In genomic region chr20:4896971-4897497, GRCh38 we compare ENCODE assay signal across 11 cellular contexts.
DNase-seq lines count a peak whose midpoint lies in the region; ATAC-seq and TF ChIP-seq lines count a peak whose summit lies in the region.
"Had no signal": no experiment of that assay in that cellular context is flagged by ENCODE, and none has a peak within 500 bp of the region (broad histone marks: within the 10 kb centered on the region; RNA-seq: fewer than 3 reads in every experiment).

No MANE protein-coding gene starts in this region.

- DNase-seq in right atrium auricular region (ENCODE audit: low spot score) (peak; percentile 56), left ventricle myocardium inferior (no peak), OCI-LY7 (ENCODE audit: low spot score) (peak; percentile 22), ureter (ENCODE audit: low spot score) (peak; percentile 35), NCI-H2081 treated with DMSO at 0.1 percent for 48 hours (lab: John Stamatoyannopoulos, UW) (no peak)
- DNase-seq: DMS153, heart right ventricle had no signal

- H3K9me3 ChIP-seq in right atrium auricular region (no peaks in the 10 kb centered on the region), left ventricle myocardium inferior (replicated peaks) (no peaks in the 10 kb centered on the region), OCI-LY7 (ENCODE audit: low read length) (no peaks in the 10 kb centered on the region), ectodermal cell (ENCODE audit: control insufficient read depth, low read length) (no peaks in the 10 kb centered on the region)
- H3K9me3 ChIP-seq: heart right ventricle had no signal

- no peaks in the 10 kb centered on the region for H3K27me3 ChIP-seq in right atrium auricular region
- no peaks in the 10 kb centered on the region for H3K27me3 ChIP-seq in left ventricle myocardium inferior (ENCODE audit: low read depth)
- H3K27me3 ChIP-seq in ectodermal cell (ENCODE audit: control insufficient read depth, insufficient read depth, low read length, poor library complexity, severe bottlenecking), result no peaks in the 10 kb centered on the region
- H3K27me3 ChIP-seq: heart right ventricle had no signal

- H3K27ac ChIP-seq in right atrium auricular region (no peak overlapping the region), left ventricle myocardium inferior (replicated peaks) (no peak overlapping the region), OCI-LY7 (ENCODE audit: low read depth, low read length, poor library complexity, severe bottlenecking) (no peak overlapping the region), ectodermal cell (ENCODE audit: insufficient read depth, low read depth, low read length, poor library complexity, severe bottlenecking) (peak overlapping the region; percentile 9)
- H3K27ac ChIP-seq: heart right ventricle, parathyroid adenoma had no signal

- WGBS in ectodermal cell, 2 experiments, result 79 to 81% methylated on average over 9 of the region's 9 CpGs

- H4K20me1 ChIP-seq in OCI-LY7 (ENCODE audit: insufficient read depth, low read length), result no peaks in the 10 kb centered on the region

- H2AFZ ChIP-seq in OCI-LY7 (ENCODE audit: low read length), result no peak overlapping the region
- H2AFZ ChIP-seq: parathyroid adenoma had no signal

- POLR2A ChIA-PET in OCI-LY7 (lab: Charles Lee), result no interaction called here

- CTCF ChIA-PET in OCI-LY7 (lab: Charles Lee; ENCODE audit: unreplicated experiment), result no interaction called here

- H3K9me2 ChIP-seq in OCI-LY7 (ENCODE audit: insufficient read depth, low read length), result no peaks in the 10 kb centered on the region

- ATAC-seq in GM19397 (IDR thresholded peaks at IDR 0.05; ENCODE audit: unreplicated experiment) (no peak), HG03196 (IDR thresholded peaks at IDR 0.05; ENCODE audit: unreplicated experiment) (no peak)

- H3K4me2 ChIP-seq in OCI-LY7 (ENCODE audit: low read length), result no peak overlapping the region

- no peaks in the 10 kb centered on the region for H3K79me2 ChIP-seq in OCI-LY7 (ENCODE audit: insufficient read depth, low read depth, low read length)

- TF ChIP-seq CTCF in right atrium auricular region (IDR thresholded peaks at IDR 0.05), result no peak
- no peak for TF ChIP-seq CTCF in left ventricle myocardium inferior (IDR thresholded peaks at IDR 0.05; ENCODE audit: borderline replicate concordance)
- peak; percentile 59 for TF ChIP-seq CTCF in OCI-LY7 (conservative IDR thresholded peaks at IDR 0.05; ENCODE audit: low read length)

- H3K36me3 ChIP-seq in right atrium auricular region, result peaks cover 13% of the 10 kb centered on the region
- peaks cover 28% of the 10 kb centered on the region for H3K36me3 ChIP-seq in left ventricle myocardium inferior
- peaks cover 27% of the 10 kb centered on the region for H3K36me3 ChIP-seq in OCI-LY7 (ENCODE audit: insufficient read depth, low read length)
- H3K36me3 ChIP-seq in ectodermal cell (ENCODE audit: control insufficient read depth, insufficient read depth, low read length), result no peaks in the 10 kb centered on the region

- H3K4me3 ChIP-seq in right atrium auricular region (no peak overlapping the region), left ventricle myocardium inferior (no peak overlapping the region), OCI-LY7 (ENCODE audit: low read depth, low read length, poor library complexity, severe bottlenecking) (no peak overlapping the region), ectodermal cell (ENCODE audit: insufficient read depth, low read depth, low read length) (no peak overlapping the region)
- H3K4me3 ChIP-seq: heart right ventricle had no signal

- no TSS peak for BruUV-seq in OCI-LY7 (replicated peaks; lab: Mats Ljungman, UMichigan)

- peaks cover 0 to 11% of the 10 kb centered on the region in 2 donors for H3K4me1 ChIP-seq in right atrium auricular region
- H3K4me1 ChIP-seq in left ventricle myocardium inferior, result peaks cover 23% of the 10 kb centered on the region
- peaks cover 20% of the 10 kb centered on the region for H3K4me1 ChIP-seq in OCI-LY7 (ENCODE audit: insufficient read depth, low read length, poor library complexity, severe bottlenecking)
- peaks cover 20% of the 10 kb centered on the region for H3K4me1 ChIP-seq in ectodermal cell (ENCODE audit: control insufficient read depth, insufficient read depth, low read length)
- H3K4me1 ChIP-seq: parathyroid adenoma had no signal

- intact Hi-C loops in left ventricle myocardium inferior (cut with micrococcal nuclease), result no loop called here
- intact Hi-C loops in OCI-LY7 (cut with micrococcal nuclease; ENCODE audit: unreplicated experiment), result no loop called here

Comparison
In these comparisons a context has a peak if more than half of its experiments do, and no peak if none do; other contexts are left out.
1. DNase-seq: peak in right atrium auricular region (single experiment), OCI-LY7 (single experiment) and ureter (single experiment); none in left ventricle myocardium inferior (single experiment) and NCI-H2081 treated with DMSO at 0.1 percent for 48 hours (single experiment).